In genomic region chr12:122965851-122966742, GRCh38 we compare ENCODE assay signal across 8 cellular contexts.
DNase-seq lines count a peak whose midpoint lies in the region; ATAC-seq, FAIRE-seq and TF ChIP-seq lines count a peak whose summit lies in the region.

Gene ABCB9, minus strand, starts transcription at chr12:122966463. Its CDS starts 6,228 bp downstream, at chr12:122960235.

- H3K27me3 ChIP-seq in OCI-LY1 (ENCODE audit: insufficient read depth, low read length): no peaks in the 10 kb centered on the region

- H3K27ac ChIP-seq in OCI-LY1 (ENCODE audit: low read depth, low read length, poor library complexity, severe bottlenecking) (no peak within 1 kb of the TSS), epithelial cell of prostate (no peak within 1 kb of the TSS)

- ATAC-seq in GM19324 (IDR thresholded peaks at IDR 0.05; ENCODE audit: low FRiP score, unreplicated experiment): peak; percentile 54

- no peaks in the 10 kb centered on the region for H4K20me1 ChIP-seq in OCI-LY1 (ENCODE audit: insufficient read depth, low read length)

- TF ChIP-seq CTCF in AG10803 (conservative IDR thresholded peaks at IDR 0.05; ENCODE audit: low read length) (no peak), OCI-LY1 (IDR thresholded peaks at IDR 0.05; ENCODE audit: low read length) (no peak)

- H2AFZ ChIP-seq in OCI-LY1 (ENCODE audit: low read length): no peak within 1 kb of the TSS

- H3K9me2 ChIP-seq in OCI-LY1 (ENCODE audit: low read depth, low read length): no peaks in the 10 kb centered on the region

- peak; percentile 96 for FAIRE-seq in HTR-8/SVneo (lab: Jason Lieb, UNC)

- H3K9ac ChIP-seq in OCI-LY1 (ENCODE audit: low read length): peak within 1 kb of the TSS; percentile 55; the same call in 1 of the 2 replicates

- no peaks in the 10 kb centered on the region for H3F3A ChIP-seq in OCI-LY1 (ENCODE audit: insufficient read depth, low read length)

- H3K4me2 ChIP-seq in OCI-LY1 (ENCODE audit: low read length): peak within 1 kb of the TSS; percentile 71

- H3K9me3 ChIP-seq in OCI-LY1 (ENCODE audit: low read length): no peaks in the 10 kb centered on the region

- H3K4me3 ChIP-seq in AG10803 (ENCODE audit: low read length) (peak within 1 kb of the TSS; percentile 83), OCI-LY1 (ENCODE audit: low read depth, low read length, poor library complexity, severe bottlenecking) (peak within 1 kb of the TSS; percentile 58)

- no peaks in the 10 kb centered on the region for H3K79me2 ChIP-seq in OCI-LY1 (ENCODE audit: insufficient read depth, low read length)

- DNase-seq in AG10803 (ENCODE audit: low read depth) (peak; percentile 82), HTR-8/SVneo (ENCODE audit: insufficient read length, low spot score) (peak; percentile 96), activated T-cell treated with anti-CD3 and anti-CD28 coated beads for 24 hours (ENCODE audit: low read depth) (peak; percentile 90), epithelial cell of prostate (ENCODE audit: low read depth, low spot score) (peak; percentile 59), middle frontal gyrus (ENCODE audit: extremely low spot score, low spot score) (peak; percentile 78)
- peak; percentile 90 to 92 for DNase-seq in stimulated activated CD8-positive, alpha-beta memory T cell treated with anti-CD3 and anti-CD28 coated beads, Interleukin-2, amount 100 ng/mL, for 1 hour (ENCODE audit: low read depth in 2 of 2)

- H3K4me1 ChIP-seq in OCI-LY1 (ENCODE audit: insufficient read depth, low read length, severe bottlenecking): peaks cover 9% of the 10 kb centered on the region

- no peaks in the 10 kb centered on the region for H3K36me3 ChIP-seq in OCI-LY1 (ENCODE audit: insufficient read depth, low read length)
